ENCODE assay signal across 13 cellular contexts in the genomic region with DNA sequence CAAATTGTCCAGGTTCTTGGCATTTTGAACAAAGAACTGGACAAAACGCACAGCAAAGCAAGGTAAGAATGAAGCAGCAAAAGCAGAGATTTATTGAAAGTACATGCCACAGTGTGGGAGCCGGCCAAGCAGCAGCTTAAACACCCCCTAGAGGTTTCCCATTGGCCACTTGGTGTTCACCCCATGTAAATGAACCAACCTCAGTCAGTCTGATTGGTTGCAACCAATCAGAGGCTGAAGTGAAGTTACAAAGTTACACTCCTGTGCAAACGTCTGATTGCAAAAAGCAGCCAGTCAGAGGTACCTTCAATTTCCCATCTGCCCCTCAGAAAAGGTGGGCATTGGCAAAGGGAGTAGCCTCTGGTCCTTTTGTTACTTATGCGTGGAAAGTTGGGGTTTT. TPM values are rescaled to one million over a fixed set of nuclear protein-coding genes. Genes with fewer than 3 reads are reported as not detected.
DNase-seq lines count a peak whose midpoint lies in the region; ATAC-seq and TF ChIP-seq lines count a peak whose summit lies in the region.
"Had no signal": no experiment of that assay in that cellular context is flagged by ENCODE, and none has a peak within 500 bp of the region (broad histone marks: within the 10 kb centered on the region; RNA-seq: fewer than 3 reads in every experiment).

No MANE protein-coding gene starts in this region.

- peak overlapping the region; percentile 13 for H3K4me2 ChIP-seq in SU-DHL-6 (ENCODE audit: low read depth, low read length, poor library complexity, severe bottlenecking)

- TF ChIP-seq POLR2A in testis (IDR thresholded peaks at IDR 0.05) = no peak

- H3K9me3 ChIP-seq in cardiac muscle cell (ENCODE audit: low read depth) (no peaks in the 10 kb centered on the region), right cardiac atrium (ENCODE audit: control insufficient read depth, low read length) (no peaks in the 10 kb centered on the region), SU-DHL-6 (ENCODE audit: insufficient read depth, low read length) (no peaks in the 10 kb centered on the region), testis (no peaks in the 10 kb centered on the region)
- H3K9me3 ChIP-seq: adrenal gland, HAP-1 had no signal

- H3K79me2 ChIP-seq in SU-DHL-6 (ENCODE audit: insufficient read depth, low read length) = no peaks in the 10 kb centered on the region

- ATAC-seq in right cardiac atrium (no peak), left colon (no peak)
- ATAC-seq: natural killer cell had no signal

- H3F3A ChIP-seq in SU-DHL-6 (ENCODE audit: insufficient read depth) = no peaks in the 10 kb centered on the region

- no peaks in the 10 kb centered on the region for H4K20me1 ChIP-seq in SU-DHL-6 (ENCODE audit: low read depth, low read length)

- H3K27ac ChIP-seq in cardiac muscle cell = peak overlapping the region; percentile 59
- no peak overlapping the region for H3K27ac ChIP-seq in right cardiac atrium (ENCODE audit: low read length)
- H3K27ac ChIP-seq in SU-DHL-6 (ENCODE audit: low read depth, low read length) = peak overlapping the region; percentile 7; the same call in 1 of the 2 replicates
- peak overlapping the region; percentile 37 to 42 for H3K27ac ChIP-seq in testis
- H3K27ac ChIP-seq: adrenal gland had no signal

- H3K4me1 ChIP-seq in cardiac muscle cell (ENCODE audit: low read depth) = no peaks in the 10 kb centered on the region
- H3K4me1 ChIP-seq in right cardiac atrium (ENCODE audit: control insufficient read depth, insufficient read depth, low read length) = no peaks in the 10 kb centered on the region
- H3K4me1 ChIP-seq in testis = peaks cover 24% of the 10 kb centered on the region
- H3K4me1 ChIP-seq: adrenal gland, HAP-1 had no signal

- WGBS in right cardiac atrium = 57% methylated on average over 4 of the region's 4 CpGs
- WGBS in testis, 2 donors = 29 to 34% methylated on average over 4 of the region's 4 CpGs

- TF ChIP-seq CTCF in cardiac muscle cell (IDR thresholded peaks at IDR 0.05; ENCODE audit: low read depth, low read length) = no peak
- no peak for TF ChIP-seq CTCF in SU-DHL-6 (IDR thresholded peaks at IDR 0.05; ENCODE audit: insufficient read depth, low read length, poor library complexity, severe bottlenecking)
- no peak for TF ChIP-seq CTCF in testis (IDR thresholded peaks at IDR 0.05)

- intact Hi-C loops in right cardiac atrium (cut with DNase I) = no loop called here
- intact Hi-C loops in testis (cut with DNase I; ENCODE audit: low total_unique reads) = no loop called here
- intact Hi-C loops in left colon (cut with DNase I, micrococcal nuclease) = no loop called here

- no peak overlapping the region for H3K4me3 ChIP-seq in cardiac muscle cell
- no peak overlapping the region for H3K4me3 ChIP-seq in right cardiac atrium (ENCODE audit: low read length)
- no peak overlapping the region for H3K4me3 ChIP-seq in SU-DHL-6 (ENCODE audit: insufficient read depth, low read length, poor library complexity, severe bottlenecking)
- no peak overlapping the region for H3K4me3 ChIP-seq in testis
- H3K4me3 ChIP-seq: adrenal gland, HAP-1 had no signal

- peak in 1 of 2 donors; percentile 32 for DNase-seq in cardiac muscle cell (ENCODE audit: low read depth in 1 of 2, low spot score in 1 of 2)
- no peak for DNase-seq in right cardiac atrium
- DNase-seq in testis = peak; percentile 86
- DNase-seq in left colon = no peak
- no peak for DNase-seq in stimulated activated CD4-positive, alpha-beta T cell treated with anti-CD3 and anti-CD28 coated beads, Interleukin-4, amount 100 ng/mL, for 1 hour
- DNase-seq: foreskin melanocyte, natural killer cell, NCI-H2081 treated with DMSO at 0.1 percent for 48 hours, Right ventricle myocardium superior, small intestine had no signal

- no peaks in the 10 kb centered on the region for H3K36me3 ChIP-seq in cardiac muscle cell
- H3K36me3 ChIP-seq in SU-DHL-6 (ENCODE audit: low read length) = no peaks in the 10 kb centered on the region
- H3K36me3 ChIP-seq in testis (ENCODE audit: low read depth, missing control alignments) = no peaks in the 10 kb centered on the region
- H3K36me3 ChIP-seq: adrenal gland, HAP-1 had no signal

- no peak overlapping the region for H2AFZ ChIP-seq in SU-DHL-6 (ENCODE audit: low read depth, low read length, severe bottlenecking)

- no peaks in the 10 kb centered on the region for H3K27me3 ChIP-seq in cardiac muscle cell
- H3K27me3 ChIP-seq in right cardiac atrium (ENCODE audit: control insufficient read depth, insufficient read depth) = no peaks in the 10 kb centered on the region
- no peaks in the 10 kb centered on the region for H3K27me3 ChIP-seq in SU-DHL-6 (ENCODE audit: low read length)
- H3K27me3 ChIP-seq in testis = no peaks in the 10 kb centered on the region
- H3K27me3 ChIP-seq: adrenal gland had no signal

- H3K9ac ChIP-seq in SU-DHL-6 (ENCODE audit: low read length) = no peak overlapping the region

- no peaks in the 10 kb centered on the region for H3K9me2 ChIP-seq in SU-DHL-6 (replicated peaks; ENCODE audit: insufficient read depth, low read length)

RNA-seq across cellular contexts. Expression of a gene that starts 8.8 kb away (rescaled TPM):
- total RNA-seq in cardiac muscle cell (37.3 and 45.7 TPM in 2 replicates), right cardiac atrium (10 to 100 TPM; 10.5 to 17.8 (median 12.0) TPM), testis (10 to 100 TPM; 47.3 to 58.3 TPM), left colon (10 to 100 TPM; 21.2 to 24.3 TPM)
- polyA plus RNA-seq in cardiac muscle cell (18.8 and 29.5 TPM in 2 replicates), right cardiac atrium (8.3 TPM), testis (ENCODE audit: insufficient read depth, low read depth, low replicate concordance) (44.7 TPM)

RNA-seq across cellular contexts. Expression of a gene that starts 18.1 kb away (rescaled TPM):
- total RNA-seq in cardiac muscle cell (not detected in 2 replicates), right cardiac atrium (1 to 10 TPM in 3 of 4 donors, under 1 TPM in 1; 0.91 to 1.6 (median 1.6) TPM), testis (1 to 10 TPM; 5.2 to 5.7 TPM), left colon (under 1 TPM; 0.37 to 0.67 TPM)
- polyA plus RNA-seq in cardiac muscle cell (not detected in 2 replicates), right cardiac atrium (0.32 TPM), testis (ENCODE audit: insufficient read depth, low read depth, low replicate concordance) (2.6 TPM)

RNA-seq across cellular contexts. Expression of a gene that starts 30.7 kb away (rescaled TPM):
- total RNA-seq in cardiac muscle cell (8.4 and 10.8 TPM in 2 replicates), right cardiac atrium (1 to 10 TPM; 5.1 to 8.7 (median 6.4) TPM), testis (10 to 100 TPM; 17.5 to 22.6 TPM), left colon (1 to 10 TPM; 1.8 to 2.1 TPM)
- polyA plus RNA-seq in cardiac muscle cell (11.0 and 12.5 TPM in 2 replicates), right cardiac atrium (3.5 TPM), testis (ENCODE audit: insufficient read depth, low read depth, low replicate concordance) (12.7 TPM)

RNA-seq across cellular contexts. Expression of a gene that starts 30.8 kb away (rescaled TPM):
- 25.3 and 37.9 TPM in 2 replicates for total RNA-seq in cardiac muscle cell
- 43.4 and 44.1 TPM in 2 replicates for polyA plus RNA-seq in cardiac muscle cell
- 10 to 100 TPM; 19.8 to 23.0 (median 21.5) TPM for total RNA-seq in right cardiac atrium
- polyA plus RNA-seq in right cardiac atrium = 16.0 TPM
- 10 to 100 TPM; 50.9 to 66.3 TPM for total RNA-seq in testis
- polyA plus RNA-seq in testis (ENCODE audit: insufficient read depth, low read depth, low replicate concordance) = 29.5 TPM
- 10 to 100 TPM; 17.9 to 24.1 TPM for total RNA-seq in left colon

RNA-seq across cellular contexts. Expression of a gene that starts 39.5 kb away (rescaled TPM):
- total RNA-seq in cardiac muscle cell (12.9 and 13.8 TPM in 2 replicates), right cardiac atrium (1 to 10 TPM; 4.9 to 7.9 (median 6.1) TPM), testis (10 to 100 TPM; 45.2 to 48.3 TPM), left colon (1 to 10 TPM; 6.0 to 6.1 TPM)
- polyA plus RNA-seq in cardiac muscle cell (11.0 and 11.1 TPM in 2 replicates), right cardiac atrium (2.9 TPM), testis (ENCODE audit: insufficient read depth, low read depth, low replicate concordance) (41.9 TPM)
